1 cellular context compared by ENCODE assay signal in genomic region chr10:11331706-11332105, GRCh38.
TF ChIP-seq lines count a peak whose summit lies in the region.

No MANE protein-coding gene starts in this region.

TF ChIP-seq in IMR-90, 13 proteins besides CTCF, POLR2A, EP300 and RAD21:
- no peak for TF ChIP-seq CEBPB (IDR thresholded peaks at IDR 0.05; ENCODE audit: low read depth, low read length)
- no peak for TF ChIP-seq RCOR1 (IDR thresholded peaks at IDR 0.05; ENCODE audit: insufficient replicate concordance, low read length)
